Comparison of ENCODE assay signal across 1 cellular context in the genomic region with DNA sequence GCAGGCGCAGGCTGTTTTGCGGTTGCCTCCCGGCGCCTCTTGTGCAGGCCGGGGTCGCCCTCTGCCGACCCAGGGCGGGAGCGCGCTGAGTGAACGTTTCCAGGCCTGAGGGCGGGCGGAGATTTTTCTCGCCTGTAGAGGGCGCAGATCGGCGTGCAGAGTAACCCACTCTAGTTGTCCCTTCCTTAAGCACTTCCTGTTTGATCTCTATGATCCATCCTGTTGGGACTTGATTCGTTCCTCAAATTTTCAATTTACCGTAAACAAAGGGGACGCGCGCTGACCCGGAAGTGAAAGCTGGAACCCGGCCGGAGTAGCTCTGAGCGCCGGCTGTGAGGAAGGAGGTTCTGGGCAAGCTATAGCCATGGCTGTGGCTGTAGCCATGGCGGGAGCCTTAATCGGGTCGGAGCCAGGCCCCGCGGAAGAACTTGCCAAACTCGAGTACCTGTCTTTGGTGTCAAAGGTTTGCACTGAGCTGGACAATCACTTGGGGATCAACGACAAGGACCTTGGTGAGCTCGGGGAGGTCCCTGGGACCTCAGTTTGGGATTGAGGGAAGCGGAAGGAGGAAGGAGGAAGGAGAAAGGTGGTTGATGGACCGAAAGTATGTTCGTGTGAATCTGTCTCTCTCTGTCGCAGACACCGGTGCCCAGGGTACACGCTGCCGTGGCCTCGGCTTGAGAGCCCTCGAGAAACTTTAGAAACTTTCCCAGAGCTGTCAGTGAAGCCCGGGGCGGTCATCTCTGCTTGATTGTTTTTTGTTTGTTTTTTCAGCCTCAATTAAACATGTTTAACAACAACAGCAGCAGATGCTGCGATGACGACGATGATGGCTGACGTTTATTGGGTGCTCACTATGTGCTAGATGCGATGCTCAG.
TF ChIP-seq lines count a peak whose summit lies in the region.

Gene DHX8 (plus strand): TSS at position 302 of the 878 bp plus-strand sequence. CDS start 63 bp downstream, at position 365.

TF ChIP-seq in HCT116, 20 proteins besides CTCF, POLR2A, EP300 and RAD21 (continued from another document):
- TF ChIP-seq, protein P1, sequence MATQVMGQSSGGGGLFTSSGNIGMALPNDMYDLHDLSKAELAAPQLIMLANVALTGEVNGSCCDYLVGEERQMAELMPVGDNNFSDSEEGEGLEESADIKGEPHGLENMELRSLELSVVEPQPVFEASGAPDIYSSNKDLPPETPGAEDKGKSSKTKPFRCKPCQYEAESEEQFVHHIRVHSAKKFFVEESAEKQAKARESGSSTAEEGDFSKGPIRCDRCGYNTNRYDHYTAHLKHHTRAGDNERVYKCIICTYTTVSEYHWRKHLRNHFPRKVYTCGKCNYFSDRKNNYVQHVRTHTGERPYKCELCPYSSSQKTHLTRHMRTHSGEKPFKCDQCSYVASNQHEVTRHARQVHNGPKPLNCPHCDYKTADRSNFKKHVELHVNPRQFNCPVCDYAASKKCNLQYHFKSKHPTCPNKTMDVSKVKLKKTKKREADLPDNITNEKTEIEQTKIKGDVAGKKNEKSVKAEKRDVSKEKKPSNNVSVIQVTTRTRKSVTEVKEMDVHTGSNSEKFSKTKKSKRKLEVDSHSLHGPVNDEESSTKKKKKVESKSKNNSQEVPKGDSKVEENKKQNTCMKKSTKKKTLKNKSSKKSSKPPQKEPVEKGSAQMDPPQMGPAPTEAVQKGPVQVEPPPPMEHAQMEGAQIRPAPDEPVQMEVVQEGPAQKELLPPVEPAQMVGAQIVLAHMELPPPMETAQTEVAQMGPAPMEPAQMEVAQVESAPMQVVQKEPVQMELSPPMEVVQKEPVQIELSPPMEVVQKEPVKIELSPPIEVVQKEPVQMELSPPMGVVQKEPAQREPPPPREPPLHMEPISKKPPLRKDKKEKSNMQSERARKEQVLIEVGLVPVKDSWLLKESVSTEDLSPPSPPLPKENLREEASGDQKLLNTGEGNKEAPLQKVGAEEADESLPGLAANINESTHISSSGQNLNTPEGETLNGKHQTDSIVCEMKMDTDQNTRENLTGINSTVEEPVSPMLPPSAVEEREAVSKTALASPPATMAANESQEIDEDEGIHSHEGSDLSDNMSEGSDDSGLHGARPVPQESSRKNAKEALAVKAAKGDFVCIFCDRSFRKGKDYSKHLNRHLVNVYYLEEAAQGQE (IDR thresholded peaks at IDR 0.05; ENCODE audit: low read depth): no peak
- TF ChIP-seq YY1 (IDR thresholded peaks at IDR 0.05; ENCODE audit: extremely low read depth, insufficient replicate concordance, low read depth, low read length) (peak; percentile 86), FOSL1 (IDR thresholded peaks at IDR 0.05; ENCODE audit: low read depth) (no peak), JUND (IDR thresholded peaks at IDR 0.05) (no peak; the same call in 1 of the 2 replicates), EZH2phosphoT487 (IDR thresholded peaks at IDR 0.05; ENCODE audit: borderline replicate concordance) (no peak), SIN3A (IDR thresholded peaks at IDR 0.05; ENCODE audit: low read depth) (peak; percentile 90), ELF1 (IDR thresholded peaks at IDR 0.05; ENCODE audit: borderline replicate concordance, low read depth) (peak; percentile 92), ZNF274 (IDR thresholded peaks at IDR 0.05; ENCODE audit: low read depth, low read length) (no peak), TCF7L2 (IDR thresholded peaks at IDR 0.05; ENCODE audit: borderline replicate concordance, extremely low read depth, insufficient read depth, insufficient read length) (peak; percentile 21), CEBPB (IDR thresholded peaks at IDR 0.05; ENCODE audit: low read depth) (no peak)
- TF ChIP-seq, protein P2, sequence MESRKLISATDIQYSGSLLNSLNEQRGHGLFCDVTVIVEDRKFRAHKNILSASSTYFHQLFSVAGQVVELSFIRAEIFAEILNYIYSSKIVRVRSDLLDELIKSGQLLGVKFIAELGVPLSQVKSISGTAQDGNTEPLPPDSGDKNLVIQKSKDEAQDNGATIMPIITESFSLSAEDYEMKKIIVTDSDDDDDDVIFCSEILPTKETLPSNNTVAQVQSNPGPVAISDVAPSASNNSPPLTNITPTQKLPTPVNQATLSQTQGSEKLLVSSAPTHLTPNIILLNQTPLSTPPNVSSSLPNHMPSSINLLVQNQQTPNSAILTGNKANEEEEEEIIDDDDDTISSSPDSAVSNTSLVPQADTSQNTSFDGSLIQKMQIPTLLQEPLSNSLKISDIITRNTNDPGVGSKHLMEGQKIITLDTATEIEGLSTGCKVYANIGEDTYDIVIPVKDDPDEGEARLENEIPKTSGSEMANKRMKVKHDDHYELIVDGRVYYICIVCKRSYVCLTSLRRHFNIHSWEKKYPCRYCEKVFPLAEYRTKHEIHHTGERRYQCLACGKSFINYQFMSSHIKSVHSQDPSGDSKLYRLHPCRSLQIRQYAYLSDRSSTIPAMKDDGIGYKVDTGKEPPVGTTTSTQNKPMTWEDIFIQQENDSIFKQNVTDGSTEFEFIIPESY (IDR thresholded peaks at IDR 0.05; ENCODE audit: extremely low read depth, insufficient replicate concordance, low read length): peak; percentile 45
- TF ChIP-seq, protein P3, sequence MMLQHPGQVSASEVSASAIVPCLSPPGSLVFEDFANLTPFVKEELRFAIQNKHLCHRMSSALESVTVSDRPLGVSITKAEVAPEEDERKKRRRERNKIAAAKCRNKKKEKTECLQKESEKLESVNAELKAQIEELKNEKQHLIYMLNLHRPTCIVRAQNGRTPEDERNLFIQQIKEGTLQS (IDR thresholded peaks at IDR 0.05): no peak; the same call in 1 of the 2 replicates
- TF ChIP-seq, protein P4, sequence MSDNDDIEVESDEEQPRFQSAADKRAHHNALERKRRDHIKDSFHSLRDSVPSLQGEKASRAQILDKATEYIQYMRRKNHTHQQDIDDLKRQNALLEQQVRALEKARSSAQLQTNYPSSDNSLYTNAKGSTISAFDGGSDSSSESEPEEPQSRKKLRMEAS (IDR thresholded peaks at IDR 0.05): peak; percentile 87
TF ChIP-seq in HCT116: peak in this region for 11.
